ENCODE assay signal across 1 cellular context in genomic region chr1:174169342-174169741, GRCh38.
TF ChIP-seq lines count a peak whose summit lies in the region.

No MANE protein-coding gene starts in this region.

TF ChIP-seq in SK-N-SH, 30 proteins besides CTCF, POLR2A, EP300 and RAD21 (continued from another document):
- TF ChIP-seq MAX (IDR thresholded peaks at IDR 0.05; ENCODE audit: low read depth) (no peak), IRF3 (IDR thresholded peaks at IDR 0.05; ENCODE audit: low read depth, low read length) (no peak), RXRA (IDR thresholded peaks at IDR 0.05; ENCODE audit: borderline replicate concordance, low read depth) (no peak), FOXM1 (IDR thresholded peaks at IDR 0.05; ENCODE audit: low read depth) (no peak)
